ENCODE assay signal across 1 cellular context in the genomic region with DNA sequence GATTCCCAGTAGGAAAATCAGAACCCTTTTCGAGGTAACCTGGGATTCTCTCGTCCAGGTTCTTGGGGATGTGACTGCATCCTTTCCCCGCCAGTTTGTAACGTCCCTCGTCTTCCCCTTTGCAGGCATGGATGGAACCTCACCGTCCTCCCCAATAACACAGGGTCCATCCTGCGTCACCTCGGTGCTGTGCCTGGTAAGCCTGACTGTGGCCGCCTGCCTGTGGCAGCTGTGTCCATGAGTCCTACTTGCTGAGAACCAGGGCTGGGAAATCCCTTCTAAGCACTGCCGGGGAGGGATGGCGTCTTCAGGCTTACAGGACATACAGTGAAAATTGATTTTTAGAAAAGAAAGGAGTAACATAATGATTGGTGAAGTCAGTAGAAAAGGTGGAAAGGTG.
TF ChIP-seq lines count a peak whose summit lies in the region.

No MANE protein-coding gene starts in this region.

TF ChIP-seq in GM23338, 12 proteins besides CTCF, POLR2A, EP300 and RAD21 (continued from another document):
- TF ChIP-seq, protein P1, sequence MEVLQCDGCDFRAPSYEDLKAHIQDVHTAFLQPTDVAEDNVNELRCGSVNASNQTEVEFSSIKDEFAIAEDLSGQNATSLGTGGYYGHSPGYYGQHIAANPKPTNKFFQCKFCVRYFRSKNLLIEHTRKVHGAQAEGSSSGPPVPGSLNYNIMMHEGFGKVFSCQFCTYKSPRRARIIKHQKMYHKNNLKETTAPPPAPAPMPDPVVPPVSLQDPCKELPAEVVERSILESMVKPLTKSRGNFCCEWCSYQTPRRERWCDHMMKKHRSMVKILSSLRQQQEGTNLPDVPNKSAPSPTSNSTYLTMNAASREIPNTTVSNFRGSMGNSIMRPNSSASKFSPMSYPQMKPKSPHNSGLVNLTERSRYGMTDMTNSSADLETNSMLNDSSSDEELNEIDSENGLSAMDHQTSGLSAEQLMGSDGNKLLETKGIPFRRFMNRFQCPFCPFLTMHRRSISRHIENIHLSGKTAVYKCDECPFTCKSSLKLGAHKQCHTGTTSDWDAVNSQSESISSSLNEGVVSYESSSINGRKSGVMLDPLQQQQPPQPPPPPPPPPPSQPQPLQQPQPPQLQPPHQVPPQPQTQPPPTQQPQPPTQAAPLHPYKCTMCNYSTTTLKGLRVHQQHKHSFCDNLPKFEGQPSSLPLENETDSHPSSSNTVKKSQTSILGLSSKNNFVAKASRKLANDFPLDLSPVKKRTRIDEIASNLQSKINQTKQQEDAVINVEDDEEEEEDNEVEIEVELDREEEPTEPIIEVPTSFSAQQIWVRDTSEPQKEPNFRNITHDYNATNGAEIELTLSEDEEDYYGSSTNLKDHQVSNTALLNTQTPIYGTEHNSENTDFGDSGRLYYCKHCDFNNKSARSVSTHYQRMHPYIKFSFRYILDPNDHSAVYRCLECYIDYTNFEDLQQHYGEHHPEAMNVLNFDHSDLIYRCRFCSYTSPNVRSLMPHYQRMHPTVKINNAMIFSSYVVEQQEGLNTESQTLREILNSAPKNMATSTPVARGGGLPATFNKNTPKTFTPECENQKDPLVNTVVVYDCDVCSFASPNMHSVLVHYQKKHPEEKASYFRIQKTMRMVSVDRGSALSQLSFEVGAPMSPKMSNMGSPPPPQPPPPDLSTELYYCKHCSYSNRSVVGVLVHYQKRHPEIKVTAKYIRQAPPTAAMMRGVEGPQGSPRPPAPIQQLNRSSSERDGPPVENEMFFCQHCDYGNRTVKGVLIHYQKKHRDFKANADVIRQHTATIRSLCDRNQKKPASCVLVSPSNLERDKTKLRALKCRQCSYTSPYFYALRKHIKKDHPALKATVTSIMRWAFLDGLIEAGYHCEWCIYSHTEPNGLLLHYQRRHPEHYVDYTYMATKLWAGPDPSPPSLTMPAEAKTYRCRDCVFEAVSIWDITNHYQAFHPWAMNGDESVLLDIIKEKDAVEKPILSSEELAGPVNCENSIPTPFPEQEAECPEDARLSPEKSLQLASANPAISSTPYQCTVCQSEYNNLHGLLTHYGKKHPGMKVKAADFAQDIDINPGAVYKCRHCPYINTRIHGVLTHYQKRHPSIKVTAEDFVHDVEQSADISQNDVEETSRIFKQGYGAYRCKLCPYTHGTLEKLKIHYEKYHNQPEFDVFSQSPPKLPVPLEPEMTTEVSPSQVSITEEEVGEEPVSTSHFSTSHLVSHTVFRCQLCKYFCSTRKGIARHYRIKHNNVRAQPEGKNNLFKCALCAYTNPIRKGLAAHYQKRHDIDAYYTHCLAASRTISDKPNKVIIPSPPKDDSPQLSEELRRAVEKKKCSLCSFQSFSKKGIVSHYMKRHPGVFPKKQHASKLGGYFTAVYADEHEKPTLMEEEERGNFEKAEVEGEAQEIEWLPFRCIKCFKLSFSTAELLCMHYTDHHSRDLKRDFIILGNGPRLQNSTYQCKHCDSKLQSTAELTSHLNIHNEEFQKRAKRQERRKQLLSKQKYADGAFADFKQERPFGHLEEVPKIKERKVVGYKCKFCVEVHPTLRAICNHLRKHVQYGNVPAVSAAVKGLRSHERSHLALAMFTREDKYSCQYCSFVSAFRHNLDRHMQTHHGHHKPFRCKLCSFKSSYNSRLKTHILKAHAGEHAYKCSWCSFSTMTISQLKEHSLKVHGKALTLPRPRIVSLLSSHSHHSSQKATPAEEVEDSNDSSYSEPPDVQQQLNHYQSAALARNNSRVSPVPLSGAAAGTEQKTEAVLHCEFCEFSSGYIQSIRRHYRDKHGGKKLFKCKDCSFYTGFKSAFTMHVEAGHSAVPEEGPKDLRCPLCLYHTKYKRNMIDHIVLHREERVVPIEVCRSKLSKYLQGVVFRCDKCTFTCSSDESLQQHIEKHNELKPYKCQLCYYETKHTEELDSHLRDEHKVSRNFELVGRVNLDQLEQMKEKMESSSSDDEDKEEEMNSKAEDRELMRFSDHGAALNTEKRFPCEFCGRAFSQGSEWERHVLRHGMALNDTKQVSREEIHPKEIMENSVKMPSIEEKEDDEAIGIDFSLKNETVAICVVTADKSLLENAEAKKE (CRISPR knock-in tag; IDR thresholded peaks at IDR 0.05) = no peak
- TF ChIP-seq ZNF331 (CRISPR knock-in tag; IDR thresholded peaks at IDR 0.05; ENCODE audit: low read depth) = no peak
- TF ChIP-seq, protein P2, sequence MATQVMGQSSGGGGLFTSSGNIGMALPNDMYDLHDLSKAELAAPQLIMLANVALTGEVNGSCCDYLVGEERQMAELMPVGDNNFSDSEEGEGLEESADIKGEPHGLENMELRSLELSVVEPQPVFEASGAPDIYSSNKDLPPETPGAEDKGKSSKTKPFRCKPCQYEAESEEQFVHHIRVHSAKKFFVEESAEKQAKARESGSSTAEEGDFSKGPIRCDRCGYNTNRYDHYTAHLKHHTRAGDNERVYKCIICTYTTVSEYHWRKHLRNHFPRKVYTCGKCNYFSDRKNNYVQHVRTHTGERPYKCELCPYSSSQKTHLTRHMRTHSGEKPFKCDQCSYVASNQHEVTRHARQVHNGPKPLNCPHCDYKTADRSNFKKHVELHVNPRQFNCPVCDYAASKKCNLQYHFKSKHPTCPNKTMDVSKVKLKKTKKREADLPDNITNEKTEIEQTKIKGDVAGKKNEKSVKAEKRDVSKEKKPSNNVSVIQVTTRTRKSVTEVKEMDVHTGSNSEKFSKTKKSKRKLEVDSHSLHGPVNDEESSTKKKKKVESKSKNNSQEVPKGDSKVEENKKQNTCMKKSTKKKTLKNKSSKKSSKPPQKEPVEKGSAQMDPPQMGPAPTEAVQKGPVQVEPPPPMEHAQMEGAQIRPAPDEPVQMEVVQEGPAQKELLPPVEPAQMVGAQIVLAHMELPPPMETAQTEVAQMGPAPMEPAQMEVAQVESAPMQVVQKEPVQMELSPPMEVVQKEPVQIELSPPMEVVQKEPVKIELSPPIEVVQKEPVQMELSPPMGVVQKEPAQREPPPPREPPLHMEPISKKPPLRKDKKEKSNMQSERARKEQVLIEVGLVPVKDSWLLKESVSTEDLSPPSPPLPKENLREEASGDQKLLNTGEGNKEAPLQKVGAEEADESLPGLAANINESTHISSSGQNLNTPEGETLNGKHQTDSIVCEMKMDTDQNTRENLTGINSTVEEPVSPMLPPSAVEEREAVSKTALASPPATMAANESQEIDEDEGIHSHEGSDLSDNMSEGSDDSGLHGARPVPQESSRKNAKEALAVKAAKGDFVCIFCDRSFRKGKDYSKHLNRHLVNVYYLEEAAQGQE (IDR thresholded peaks at IDR 0.05; ENCODE audit: unreplicated experiment) = no peak
- TF ChIP-seq POLR2AphosphoS5 (IDR thresholded peaks at IDR 0.05; ENCODE audit: low read depth) = no peak
- no peak for TF ChIP-seq CREB1 (CRISPR knock-in tag; IDR thresholded peaks at IDR 0.05; ENCODE audit: low read depth)
- no peak for TF ChIP-seq EZH2 (IDR thresholded peaks at IDR 0.05; ENCODE audit: low read depth, unreplicated experiment)
- no peak for TF ChIP-seq ZNF114 (CRISPR knock-in tag; IDR thresholded peaks at IDR 0.05)
- TF ChIP-seq, protein P3, sequence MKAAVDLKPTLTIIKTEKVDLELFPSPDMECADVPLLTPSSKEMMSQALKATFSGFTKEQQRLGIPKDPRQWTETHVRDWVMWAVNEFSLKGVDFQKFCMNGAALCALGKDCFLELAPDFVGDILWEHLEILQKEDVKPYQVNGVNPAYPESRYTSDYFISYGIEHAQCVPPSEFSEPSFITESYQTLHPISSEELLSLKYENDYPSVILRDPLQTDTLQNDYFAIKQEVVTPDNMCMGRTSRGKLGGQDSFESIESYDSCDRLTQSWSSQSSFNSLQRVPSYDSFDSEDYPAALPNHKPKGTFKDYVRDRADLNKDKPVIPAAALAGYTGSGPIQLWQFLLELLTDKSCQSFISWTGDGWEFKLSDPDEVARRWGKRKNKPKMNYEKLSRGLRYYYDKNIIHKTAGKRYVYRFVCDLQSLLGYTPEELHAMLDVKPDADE (IDR thresholded peaks at IDR 0.05) = no peak
- TF ChIP-seq JUNB (IDR thresholded peaks at IDR 0.05; ENCODE audit: unreplicated experiment) = no peak
